12 cellular contexts compared by ENCODE assay signal in the genomic region with DNA sequence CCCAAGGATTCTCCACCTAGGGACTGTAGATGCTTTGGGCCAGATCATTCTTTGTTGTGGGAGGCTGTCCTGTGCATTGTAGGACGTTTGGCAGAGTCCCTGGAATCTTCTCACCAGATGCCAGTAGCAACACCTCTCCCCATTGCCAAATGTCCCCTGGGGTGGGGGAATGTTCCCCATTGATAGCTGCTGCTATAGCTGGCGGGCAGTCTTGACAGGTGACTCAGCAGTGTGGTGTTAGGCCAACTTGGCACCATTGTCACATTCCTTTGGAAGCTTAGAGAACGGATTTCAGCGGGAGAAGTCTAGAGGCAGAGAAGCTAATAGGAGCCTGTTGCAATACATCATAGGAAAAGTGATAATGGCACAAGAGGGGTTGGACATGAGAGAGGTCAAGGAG.
DNase-seq lines count a peak whose midpoint lies in the region; ATAC-seq, FAIRE-seq and TF ChIP-seq lines count a peak whose summit lies in the region.
"Had no signal": no experiment of that assay in that cellular context is flagged by ENCODE, and none has a peak within 500 bp of the region (broad histone marks: within the 10 kb centered on the region; RNA-seq: fewer than 3 reads in every experiment).

No MANE protein-coding gene starts in this region.

- peak overlapping the region; percentile 64 for H3K27ac ChIP-seq in left ventricle myocardium inferior (replicated peaks)
- H3K27ac ChIP-seq: esophagus squamous epithelium had no signal

- DNase-seq in H54 (ENCODE audit: insufficient read length, low spot score) = peak; percentile 1
- DNase-seq in astrocyte of the spinal cord (ENCODE audit: low read depth, low spot score) = peak; percentile 93
- peak; percentile 75 for DNase-seq in left ventricle myocardium inferior
- peak; percentile 68 for DNase-seq in skeletal muscle cell (ENCODE audit: low read depth)
- DNase-seq in GDM1 (lab: John Stamatoyannopoulos, UW) = no peak
- no peak for DNase-seq in GM19240 (ENCODE audit: insufficient read length, low spot score)
- no peak for DNase-seq in activated T-cell treated with anti-CD3 and anti-CD28 coated beads, Interleukin-2, amount 50 U/mL, for 72 hours
- no peak for DNase-seq in HEK293T (ENCODE audit: extremely low spot score)
- DNase-seq: activated gamma-delta T cell treated with Interleukin-2 at 50 U/mL for 16 hours, esophagus squamous epithelium, NCI-H510A treated with DMSO at 0.1 percent for 48 hours had no signal

- in situ Hi-C loops in astrocyte of the spinal cord (cut with HindIII; ENCODE audit: low sequenced_read_pairs) = no loop called here

- H3K4me3 ChIP-seq in astrocyte of the spinal cord (ENCODE audit: low read depth, low read length) (no peak overlapping the region), left ventricle myocardium inferior (no peak overlapping the region), skeletal muscle cell (ENCODE audit: low read depth, low read length) (no peak overlapping the region)
- H3K4me3 ChIP-seq: esophagus squamous epithelium had no signal

- H3K9me3 ChIP-seq in left ventricle myocardium inferior (replicated peaks) = no peaks in the 10 kb centered on the region
- H3K9me3 ChIP-seq: esophagus squamous epithelium had no signal

- H3K36me3 ChIP-seq in left ventricle myocardium inferior = no peaks in the 10 kb centered on the region
- H3K36me3 ChIP-seq: esophagus squamous epithelium had no signal

- no peaks in the 10 kb centered on the region for H3K36me3 Mint-ChIP-seq in activated T-cell treated with anti-CD3 and anti-CD28 coated beads, Interleukin-2, amount 50 U/mL, for 72 hours (ENCODE audit: insufficient read depth in 2 of 2)
- H3K36me3 Mint-ChIP-seq: type B pancreatic cell had no signal

- POLR2A ChIA-PET in HEK293T (lab: Yijun Ruan, JAX) = no interaction called here

- no peak overlapping the region for H3K4me3 Mint-ChIP-seq in activated T-cell treated with anti-CD3 and anti-CD28 coated beads, Interleukin-2, amount 50 U/mL, for 72 hours
- H3K4me3 Mint-ChIP-seq: type B pancreatic cell had no signal

- no peak overlapping the region for H3K27ac Mint-ChIP-seq in activated T-cell treated with anti-CD3 and anti-CD28 coated beads, Interleukin-2, amount 50 U/mL, for 72 hours
- H3K27ac Mint-ChIP-seq: type B pancreatic cell had no signal

- H3K27me3 ChIP-seq in left ventricle myocardium inferior (ENCODE audit: low read depth) = peaks cover under 1% of the 10 kb centered on the region

- H3K27me3 Mint-ChIP-seq in activated T-cell treated with anti-CD3 and anti-CD28 coated beads, Interleukin-2, amount 50 U/mL, for 72 hours (ENCODE audit: low read depth) = peaks cover 7% of the 10 kb centered on the region

- H3K4me1 ChIP-seq in left ventricle myocardium inferior = peaks cover 18% of the 10 kb centered on the region

- H3K4me1 Mint-ChIP-seq in activated T-cell treated with anti-CD3 and anti-CD28 coated beads, Interleukin-2, amount 50 U/mL, for 72 hours (ENCODE audit: low read depth) = no peaks in the 10 kb centered on the region

- TF ChIP-seq CTCF in astrocyte of the spinal cord (IDR thresholded peaks at IDR 0.05; ENCODE audit: low read depth, low read length) (no peak), left ventricle myocardium inferior (IDR thresholded peaks at IDR 0.05; ENCODE audit: borderline replicate concordance) (no peak)

- CTCF ChIA-PET in HEK293T (lab: Yijun Ruan, JAX) = no interaction called here

- no peak for FAIRE-seq in H54 (lab: Jason Lieb, UNC)

- no peak for ATAC-seq in activated T-cell treated with anti-CD3 and anti-CD28 coated beads, Interleukin-2, amount 50 U/mL, for 72 hours (replicated peaks in 1 of 2)

- no peak for TF ChIP-seq POLR2A in H54 (IDR thresholded peaks at IDR 0.05; ENCODE audit: low read depth, low read length)

- H3K9me3 Mint-ChIP-seq in activated T-cell treated with anti-CD3 and anti-CD28 coated beads, Interleukin-2, amount 50 U/mL, for 72 hours = peaks cover 0 to 1% of the 10 kb centered on the region in 2 donors
- H3K9me3 Mint-ChIP-seq: type B pancreatic cell had no signal

- intact Hi-C loops in left ventricle myocardium inferior (cut with micrococcal nuclease) = no loop called here

TF ChIP-seq in HEK293T, 16 proteins besides CTCF, POLR2A, EP300 and RAD21:
- TF ChIP-seq ELF4 (IDR thresholded peaks at IDR 0.05) = no peak
- TF ChIP-seq HDGF (IDR thresholded peaks at IDR 0.05; ENCODE audit: borderline replicate concordance) = no peak
- TF ChIP-seq FOXA1 (IDR thresholded peaks at IDR 0.05) = no peak
- TF ChIP-seq L3MBTL2 (conservative IDR thresholded peaks at IDR 0.05) = no peak
- no peak for TF ChIP-seq SUZ12 (IDR thresholded peaks at IDR 0.05)
- no peak for TF ChIP-seq SP1 (IDR thresholded peaks at IDR 0.05)
- TF ChIP-seq CTBP1 (IDR thresholded peaks at IDR 0.05; ENCODE audit: borderline replicate concordance) = no peak
- no peak for TF ChIP-seq NFRKB (IDR thresholded peaks at IDR 0.05)
- no peak for TF ChIP-seq LEF1 (IDR thresholded peaks at IDR 0.05; ENCODE audit: borderline replicate concordance)
- TF ChIP-seq TARDBP (IDR thresholded peaks at IDR 0.05) = no peak
- no peak for TF ChIP-seq FOXM1 (IDR thresholded peaks at IDR 0.05; ENCODE audit: borderline replicate concordance)
- TF ChIP-seq, protein P1, sequence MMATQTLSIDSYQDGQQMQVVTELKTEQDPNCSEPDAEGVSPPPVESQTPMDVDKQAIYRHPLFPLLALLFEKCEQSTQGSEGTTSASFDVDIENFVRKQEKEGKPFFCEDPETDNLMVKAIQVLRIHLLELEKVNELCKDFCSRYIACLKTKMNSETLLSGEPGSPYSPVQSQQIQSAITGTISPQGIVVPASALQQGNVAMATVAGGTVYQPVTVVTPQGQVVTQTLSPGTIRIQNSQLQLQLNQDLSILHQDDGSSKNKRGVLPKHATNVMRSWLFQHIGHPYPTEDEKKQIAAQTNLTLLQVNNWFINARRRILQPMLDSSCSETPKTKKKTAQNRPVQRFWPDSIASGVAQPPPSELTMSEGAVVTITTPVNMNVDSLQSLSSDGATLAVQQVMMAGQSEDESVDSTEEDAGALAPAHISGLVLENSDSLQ (IDR thresholded peaks at IDR 0.05) = no peak
- no peak for TF ChIP-seq ARNT (IDR thresholded peaks at IDR 0.05)
- no peak for TF ChIP-seq FOXK2 (IDR thresholded peaks at IDR 0.05)
- no peak for TF ChIP-seq BHLHE40 (IDR thresholded peaks at IDR 0.05; ENCODE audit: borderline replicate concordance)
- no peak for TF ChIP-seq ZNF384 (IDR thresholded peaks at IDR 0.05)

Comparison
In these comparisons a context has a peak if more than half of its experiments do, and no peak if none do; other contexts are left out.
1. DNase-seq: peak in H54 (single experiment), astrocyte of the spinal cord (single experiment), left ventricle myocardium inferior (single experiment) and skeletal muscle cell (single experiment); none in GDM1 (single experiment), GM19240 (single experiment), activated T-cell treated with anti-CD3 and anti-CD28 coated beads, Interleukin-2, amount 50 U/mL, for 72 hours (0 of 2) and HEK293T (single experiment).